Comparison of ENCODE assay signal across 8 cellular contexts in genomic region chr9:73107489-73108069, GRCh38. TPM values are rescaled to one million over a fixed set of nuclear protein-coding genes. Genes with fewer than 3 reads are reported as not detected.
DNase-seq lines count a peak whose midpoint lies in the region; ATAC-seq lines count a peak whose summit lies in the region.
"Not testable (repeated sequence)": the region's sequence is repeated elsewhere in the genome, so short reads cannot be mapped to it uniquely, and the experiment has no call there.

No MANE protein-coding gene starts in this region.

- H3K4me3 Mint-ChIP-seq in activated CD4-positive, alpha-beta T cell treated with anti-CD3 and anti-CD28 coated beads, Interleukin-2, amount 10 ng/mL, durations not matched to agents 24 days and 14 days = not testable (repeated sequence)

- intact Hi-C loops in activated CD4-positive, alpha-beta T cell treated with anti-CD3 and anti-CD28 coated beads, Interleukin-2, amount 10 ng/mL, durations not matched to agents 24 days and 14 days (cut with micrococcal nuclease) = loop anchor here (1.0 kb wide), 1 partner anchor 77 kb away; no protein-coding TSS in a partner anchor

- H3K9me3 Mint-ChIP-seq in activated CD4-positive, alpha-beta T cell treated with anti-CD3 and anti-CD28 coated beads, Interleukin-2, amount 10 ng/mL, durations not matched to agents 24 days and 14 days = not testable (repeated sequence)

- H3K27ac Mint-ChIP-seq in activated CD4-positive, alpha-beta T cell treated with anti-CD3 and anti-CD28 coated beads, Interleukin-2, amount 10 ng/mL, durations not matched to agents 24 days and 14 days = not testable (repeated sequence)

- H3K36me3 Mint-ChIP-seq in activated CD4-positive, alpha-beta T cell treated with anti-CD3 and anti-CD28 coated beads, Interleukin-2, amount 10 ng/mL, durations not matched to agents 24 days and 14 days (ENCODE audit: low read depth) = not testable (repeated sequence)

- not testable (repeated sequence) for H3K4me1 Mint-ChIP-seq in activated CD4-positive, alpha-beta T cell treated with anti-CD3 and anti-CD28 coated beads, Interleukin-2, amount 10 ng/mL, durations not matched to agents 24 days and 14 days

- peak; percentile 92 for ATAC-seq in GM19043 (IDR thresholded peaks at IDR 0.05; ENCODE audit: low read depth, unreplicated experiment)
- ATAC-seq in HG03139 (IDR thresholded peaks at IDR 0.05; ENCODE audit: unreplicated experiment) = peak; percentile 84

- H3K27me3 Mint-ChIP-seq in activated CD4-positive, alpha-beta T cell treated with anti-CD3 and anti-CD28 coated beads, Interleukin-2, amount 10 ng/mL, durations not matched to agents 24 days and 14 days = peaks cover 14% of the 10 kb centered on the region

- DNase-seq in AML-193 (lab: John Stamatoyannopoulos, UW) (peak; percentile 56 to 72), NCI-H526 treated with DMSO at 0.1 percent for 48 hours (lab: John Stamatoyannopoulos, UW) (peak; percentile 34), cerebellar cortex (ENCODE audit: low spot score) (peak; percentile 12), kidney tubule cell (ENCODE audit: low spot score) (peak; percentile 63)
- peak; percentile 89 for DNase-seq in activated CD4-positive, alpha-beta T cell treated with anti-CD3 and anti-CD28 coated beads, Interleukin-2, amount 10 ng/mL, durations not matched to agents 24 days and 14 days
- DNase-seq in stimulated activated CD4-positive, alpha-beta T cell treated with anti-CD3 and anti-CD28 coated beads, Interleukin-2, amount 100 ng/mL, for 48 hours = peak; percentile 43 to 52

RNA-seq across cellular contexts. Expression of gene ANXA1, which starts 44.1 kb away (rescaled TPM):
- total RNA-seq in activated CD4-positive, alpha-beta T cell treated with anti-CD3 and anti-CD28 coated beads, Interleukin-2, amount 10 ng/mL, durations not matched to agents 24 days and 14 days = 37.1 and 43.2 TPM in 2 replicates

Comparison
In these comparisons a context has a peak if more than half of its experiments do, and no peak if none do; other contexts are left out.
1. Peak in every context shown above with its lines: DNase-seq and ATAC-seq.
2. DNase-seq: peak in every context shown above with its lines; median percentile 89 in activated CD4-positive, alpha-beta T cell treated with anti-CD3 and anti-CD28 coated beads, Interleukin-2, amount 10 ng/mL, durations not matched to agents 24 days and 14 days; 64 in AML-193; 63 in kidney tubule cell; 48 in stimulated activated CD4-positive, alpha-beta T cell treated with anti-CD3 and anti-CD28 coated beads, Interleukin-2, amount 100 ng/mL, for 48 hours; 34 in NCI-H526 treated with DMSO at 0.1 percent for 48 hours; 12 in cerebellar cortex.